ENCODE assay signal across 20 cellular contexts in the genomic region with DNA sequence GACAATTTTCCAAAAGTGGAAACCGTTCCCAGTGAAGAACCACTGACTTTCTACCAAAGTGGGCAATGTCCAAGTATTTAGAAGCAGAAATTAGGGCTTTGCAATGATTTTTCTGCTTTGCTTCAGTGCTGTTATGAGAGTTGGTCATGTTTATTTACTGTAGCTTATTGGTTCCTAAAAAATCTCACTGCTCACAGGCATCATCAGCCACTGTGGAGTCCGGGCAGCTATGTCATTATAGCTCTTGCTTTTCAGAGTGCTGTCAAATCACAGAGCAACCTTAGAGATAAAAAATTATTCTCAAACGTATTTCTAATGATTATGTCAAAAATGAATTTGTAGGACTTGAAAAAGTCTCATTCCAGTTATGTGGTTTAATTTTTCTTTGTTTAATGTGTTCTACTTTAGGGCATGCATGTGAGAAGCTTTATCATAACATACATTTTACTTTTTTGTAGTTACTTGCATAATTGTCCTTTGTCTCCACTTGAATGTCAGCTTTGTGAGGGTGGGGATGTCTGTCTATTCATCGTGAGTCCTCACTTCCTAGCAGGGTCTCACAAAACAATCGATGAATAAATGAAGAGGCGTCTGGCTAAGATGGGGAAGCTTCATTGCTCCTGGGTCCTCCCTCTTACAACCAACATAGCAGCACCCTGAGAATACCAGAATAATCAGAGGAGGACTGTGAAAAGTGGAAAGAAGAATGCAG.
"Had no signal": no experiment of that assay in that cellular context is flagged by ENCODE, and none has a peak within 500 bp of the region (broad histone marks: within the 10 kb centered on the region; RNA-seq: fewer than 3 reads in every experiment).

No MANE protein-coding gene starts in this region.

- H3K4me1 Mint-ChIP-seq: activated CD4-positive, alpha-beta memory T cell treated with anti-CD3 and anti-CD28 coated beads, Interleukin-2, amount 10 ng/mL, durations not matched to agents 7 days and 5 days; activated CD8-positive, alpha-beta memory T cell treated with anti-CD3 and anti-CD28 coated beads, Interleukin-2, amount 10 ng/mL, durations not matched to agents 7 days and 5 days; activated naive CD8-positive, alpha-beta T cell treated with anti-CD3 and anti-CD28 coated beads for 36 hours; naive B cell; WTC11 had no signal

- H3K4me3 ChIP-seq: body of pancreas, colonic mucosa, left lung, mucosa of descending colon, ovary, thyroid gland had no signal

- H3K4me1 ChIP-seq: body of pancreas, colonic mucosa, left lung, thyroid gland had no signal

- H3K4me3 Mint-ChIP-seq: activated CD4-positive, alpha-beta memory T cell treated with anti-CD3 and anti-CD28 coated beads, Interleukin-2, amount 10 ng/mL, durations not matched to agents 7 days and 5 days; activated CD8-positive, alpha-beta memory T cell treated with anti-CD3 and anti-CD28 coated beads, Interleukin-2, amount 10 ng/mL, durations not matched to agents 7 days and 5 days; activated naive CD8-positive, alpha-beta T cell treated with anti-CD3 and anti-CD28 coated beads for 36 hours; naive B cell; T-helper 2 cell treated with Interferon-gamma antibody and Interleukin-4, amounts not matched to agents 5 μg/mL and 100 μg/mL, for 36 hours; WTC11 had no signal

- H3K27ac ChIP-seq: body of pancreas, colonic mucosa, left lung, ovary, thyroid gland had no signal

- H3K9me3 Mint-ChIP-seq: activated CD4-positive, alpha-beta memory T cell treated with anti-CD3 and anti-CD28 coated beads, Interleukin-2, amount 10 ng/mL, durations not matched to agents 7 days and 5 days; activated naive CD8-positive, alpha-beta T cell treated with anti-CD3 and anti-CD28 coated beads for 36 hours; naive B cell; T-helper 2 cell treated with Interferon-gamma antibody and Interleukin-4, amounts not matched to agents 5 μg/mL and 100 μg/mL, for 36 hours; WTC11 had no signal

- H3K27me3 Mint-ChIP-seq: activated CD8-positive, alpha-beta memory T cell treated with anti-CD3 and anti-CD28 coated beads, Interleukin-2, amount 10 ng/mL, durations not matched to agents 7 days and 5 days had no signal

- ATAC-seq: activated CD8-positive, alpha-beta memory T cell treated with anti-CD3 and anti-CD28 coated beads, Interleukin-2, amount 10 ng/mL, durations not matched to agents 7 days and 5 days; left lung; mucosa of descending colon; WTC11 had no signal

- H3K27ac Mint-ChIP-seq: activated CD4-positive, alpha-beta memory T cell treated with anti-CD3 and anti-CD28 coated beads, Interleukin-2, amount 10 ng/mL, durations not matched to agents 7 days and 5 days; activated CD8-positive, alpha-beta memory T cell treated with anti-CD3 and anti-CD28 coated beads, Interleukin-2, amount 10 ng/mL, durations not matched to agents 7 days and 5 days; activated naive CD8-positive, alpha-beta T cell treated with anti-CD3 and anti-CD28 coated beads for 36 hours; naive B cell; T-helper 2 cell treated with Interferon-gamma antibody and Interleukin-4, amounts not matched to agents 5 μg/mL and 100 μg/mL, for 36 hours; WTC11 had no signal

- H3K36me3 ChIP-seq: colonic mucosa, left lung, ovary, thyroid gland had no signal

- H3K9me3 ChIP-seq: body of pancreas, colonic mucosa, left lung, mucosa of descending colon, ovary, thyroid gland had no signal

- H3K36me3 Mint-ChIP-seq: activated CD8-positive, alpha-beta memory T cell treated with anti-CD3 and anti-CD28 coated beads, Interleukin-2, amount 10 ng/mL, durations not matched to agents 7 days and 5 days; activated naive CD8-positive, alpha-beta T cell treated with anti-CD3 and anti-CD28 coated beads for 36 hours; naive B cell; WTC11 had no signal

- H3K27me3 ChIP-seq: body of pancreas, colonic mucosa, left lung, ovary, thyroid gland had no signal

- DNase-seq: activated CD4-positive, alpha-beta memory T cell treated with anti-CD3 and anti-CD28 coated beads, Interleukin-2, amount 10 ng/mL, durations not matched to agents 7 days and 5 days; activated CD4-positive, alpha-beta T cell treated with anti-CD3 and anti-CD28 coated beads for 48 hours; activated CD8-positive, alpha-beta memory T cell treated with anti-CD3 and anti-CD28 coated beads, Interleukin-2, amount 10 ng/mL, durations not matched to agents 7 days and 5 days; activated naive CD4-positive, alpha-beta T cell; activated naive CD8-positive, alpha-beta T cell treated with anti-CD3 and anti-CD28 coated beads for 36 hours; central memory CD4-positive, alpha-beta T cell; colonic mucosa; glutamatergic neuron; left lung; mucosa of descending colon; naive B cell; ovary; stimulated activated CD4-positive, alpha-beta T cell treated with anti-CD3 and anti-CD28 coated beads, Interleukin-12 subunit alpha, Interleukin-12 subunit beta, amount 100 ng/mL, for 4 hours; stimulated activated CD4-positive, alpha-beta T cell treated with anti-CD3 and anti-CD28 coated beads, Interleukin-1b, Interleukin-23, amount 100 ng/mL, for 48 hours; stimulated activated CD8-positive, alpha-beta memory T cell treated with anti-CD3 and anti-CD28 coated beads, Interleukin-4, amount 100 ng/mL, for 48 hours; stimulated activated naive CD4-positive, alpha-beta T cell treated with Interleukin-2 at 50 U/mL for 16 hours; thyroid gland had no signal
